9 cellular contexts compared by ENCODE assay signal in the genomic region with DNA sequence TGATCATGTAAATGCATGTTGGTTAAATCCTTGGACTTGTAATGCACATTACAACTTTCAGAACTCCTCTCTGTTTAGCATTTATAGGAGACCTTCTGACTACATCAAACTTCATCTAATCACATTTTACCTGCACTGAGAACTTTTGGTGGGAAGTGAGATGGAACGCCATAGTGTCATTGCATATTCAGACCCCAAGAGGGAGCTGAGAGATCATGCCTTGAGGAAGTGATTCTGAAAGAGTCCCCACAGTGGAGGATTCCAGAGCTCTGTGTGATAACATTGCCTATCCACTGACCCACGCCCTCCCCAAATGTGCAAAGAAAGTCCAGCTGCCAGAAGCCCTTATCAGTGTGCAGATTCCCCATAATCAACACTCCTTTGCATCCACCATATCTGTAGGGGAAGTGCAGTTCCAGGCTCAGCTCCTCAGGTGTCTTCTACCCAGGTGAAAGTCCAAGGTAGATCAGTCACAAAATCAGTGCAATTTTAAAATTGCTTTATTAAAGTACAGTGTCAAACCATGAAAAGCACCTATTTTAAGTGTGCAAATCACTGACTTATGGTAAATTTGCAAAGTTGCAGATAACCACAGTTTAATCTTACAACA.
DNase-seq lines count a peak whose midpoint lies in the region; ATAC-seq and TF ChIP-seq lines count a peak whose summit lies in the region.
"Had no signal": no experiment of that assay in that cellular context is flagged by ENCODE, and none has a peak within 500 bp of the region (broad histone marks: within the 10 kb centered on the region; RNA-seq: fewer than 3 reads in every experiment).

No MANE protein-coding gene starts in this region.

- no peak overlapping the region for H3K4me3 ChIP-seq in BJ (ENCODE audit: low read depth, low read length)
- no peak overlapping the region for H3K4me3 ChIP-seq in ovary

- H3K9me3 Mint-ChIP-seq in endothelial cell (ENCODE audit: unreplicated experiment) (no peaks in the 10 kb centered on the region), naive B cell (peaks cover 0 to 2% (median 0%) of the 10 kb centered on the region in 7 donors)
- H3K9me3 Mint-ChIP-seq: dendritic cell treated with granulocyte-macrophage colony-stimulating factor and Interleukin-4, amounts not matched to agents 40 ng/mL and 50 ng/mL, for 4 days had no signal

- POLR2A ChIA-PET in BJ (lab: Charles Lee): no interaction called here

- 0 to 3% (median 2%) methylated on average over 2 of the region's 2 CpGs for WGBS in ovary, 3 donors

- no peak overlapping the region for H3K27ac ChIP-seq in ovary

- no peaks in the 10 kb centered on the region for H3K4me1 Mint-ChIP-seq in endothelial cell (ENCODE audit: unreplicated experiment)
- H3K4me1 Mint-ChIP-seq in naive B cell: peaks cover 0 to 5% (median 4%) of the 10 kb centered on the region in 3 donors

- TF ChIP-seq EP300 in ovary (IDR thresholded peaks at IDR 0.05): no peak

- H3K27me3 ChIP-seq in BJ (ENCODE audit: control insufficient read depth, insufficient read depth, low read length) (no peaks in the 10 kb centered on the region), ovary (no peaks in the 10 kb centered on the region)

- peak; percentile 70 for TF ChIP-seq CTCF in BJ (IDR thresholded peaks at IDR 0.05; ENCODE audit: insufficient read depth, low read depth, low read length)
- TF ChIP-seq CTCF in endothelial cell (IDR thresholded peaks at IDR 0.05; ENCODE audit: unreplicated experiment): peak; percentile 80
- no peak for TF ChIP-seq CTCF in ovary (IDR thresholded peaks at IDR 0.05)

- H3K36me3 Mint-ChIP-seq in endothelial cell (ENCODE audit: low read depth, unreplicated experiment): no peaks in the 10 kb centered on the region
- no peaks in the 10 kb centered on the region for H3K36me3 Mint-ChIP-seq in naive B cell

- no peaks in the 10 kb centered on the region for H3K4me1 ChIP-seq in ovary (ENCODE audit: insufficient read depth)

- H3K27ac Mint-ChIP-seq in endothelial cell (ENCODE audit: unreplicated experiment) (no peak overlapping the region), naive B cell (peak overlapping the region in 4 of 6 donors; percentile 44 to 74 (median 57))
- H3K27ac Mint-ChIP-seq: dendritic cell treated with granulocyte-macrophage colony-stimulating factor and Interleukin-4, amounts not matched to agents 40 ng/mL and 50 ng/mL, for 4 days had no signal

- CTCF ChIA-PET in BJ (lab: Yijun Ruan, JAX): interaction anchor here (0.6 to 1.4 kb wide), 7 partner anchors 9 to 24 kb away, joined by 3 to 5 read pairs (median 3); no protein-coding TSS in a partner anchor

- H3K4me3 Mint-ChIP-seq in endothelial cell (ENCODE audit: unreplicated experiment) (no peak overlapping the region), naive B cell (no peak overlapping the region)
- H3K4me3 Mint-ChIP-seq: dendritic cell treated with granulocyte-macrophage colony-stimulating factor and Interleukin-4, amounts not matched to agents 40 ng/mL and 50 ng/mL, for 4 days had no signal

- H3K9me3 ChIP-seq in ovary: no peaks in the 10 kb centered on the region

- ATAC-seq in GM19372 (IDR thresholded peaks at IDR 0.05; ENCODE audit: low read depth, unreplicated experiment): peak; percentile 71
- peak; percentile 67 to 84 for ATAC-seq in naive B cell (ENCODE audit: low read depth in 2 of 2)
- ATAC-seq in GM19035 (IDR thresholded peaks at IDR 0.05; ENCODE audit: unreplicated experiment): no peak

- DNase-seq in BJ (ENCODE audit: low read depth): no peak
- DNase-seq in NCI-H748 (lab: John Stamatoyannopoulos, UW; ENCODE audit: unreplicated experiment): peak; percentile 17
- peak; percentile 40 for DNase-seq in endothelial cell (ENCODE audit: low spot score)
- DNase-seq in naive B cell: peak; percentile 36
- no peak for DNase-seq in mesenteric fat pad (ENCODE audit: low spot score)
- DNase-seq in ovary: no peak

- intact Hi-C loops in ovary (cut with DNase I): no loop called here

- no peak for TF ChIP-seq POLR2A in ovary (IDR thresholded peaks at IDR 0.05)

- no peaks in the 10 kb centered on the region for H3K36me3 ChIP-seq in BJ (ENCODE audit: control insufficient read depth, insufficient read depth, low read length)
- no peaks in the 10 kb centered on the region for H3K36me3 ChIP-seq in ovary

- H3K27me3 Mint-ChIP-seq in endothelial cell (ENCODE audit: unreplicated experiment) (no peaks in the 10 kb centered on the region), naive B cell (no peaks in the 10 kb centered on the region)
- H3K27me3 Mint-ChIP-seq: dendritic cell treated with granulocyte-macrophage colony-stimulating factor and Interleukin-4, amounts not matched to agents 40 ng/mL and 50 ng/mL, for 4 days had no signal

Comparison
In these comparisons a context has a peak if more than half of its experiments do, and no peak if none do; other contexts are left out.
1. DNase-seq: peak in NCI-H748 (single experiment), endothelial cell (single experiment) and naive B cell (single experiment); none in BJ (single experiment), mesenteric fat pad (single experiment) and ovary (0 of 5).
2. CTCF ChIP-seq: peak in BJ (single experiment) and endothelial cell (single experiment); none in ovary (0 of 3).